In genomic region chrX:119870626-119871131, GRCh38 we compare ENCODE assay signal across 8 cellular contexts. TPM values are rescaled to one million over a fixed set of nuclear protein-coding genes. Genes with fewer than 3 reads are reported as not detected.
DNase-seq lines count a peak whose midpoint lies in the region; ATAC-seq and TF ChIP-seq lines count a peak whose summit lies in the region.

No MANE protein-coding gene starts in this region.

- DNase-seq in ACHN (peak; percentile 5), KBM-7 (peak; percentile 56), endodermal cell (peak; percentile 55), tibial artery (peak in 1 of 2 donors; percentile 20)
- DNase-seq in activated CD4-positive, alpha-beta T cell treated with anti-CD3 and anti-CD28 coated beads, Interleukin-2, amount 10 ng/mL, durations not matched to agents 24 days and 14 days, result peak; percentile 77

- H3K27ac ChIP-seq in endodermal cell (ENCODE audit: low read depth, low read length) (no peak overlapping the region), tibial artery (peak overlapping the region; percentile 89 to 95)

- peaks cover 14% of the 10 kb centered on the region for H3K36me3 Mint-ChIP-seq in activated CD4-positive, alpha-beta T cell treated with anti-CD3 and anti-CD28 coated beads, Interleukin-2, amount 10 ng/mL, durations not matched to agents 24 days and 14 days (ENCODE audit: low read depth)
- peaks cover 2% of the 10 kb centered on the region for H3K36me3 Mint-ChIP-seq in endodermal cell (ENCODE audit: low read depth)

- H3K4me3 ChIP-seq in endodermal cell (ENCODE audit: low read length) (peak overlapping the region; percentile 93), mononuclear cell (ENCODE audit: low read length) (peak overlapping the region; percentile 78), tibial artery (peak overlapping the region; percentile 66 to 70)

- H3K4me1 Mint-ChIP-seq in activated CD4-positive, alpha-beta T cell treated with anti-CD3 and anti-CD28 coated beads, Interleukin-2, amount 10 ng/mL, durations not matched to agents 24 days and 14 days, result peaks cover 5% of the 10 kb centered on the region
- no peaks in the 10 kb centered on the region for H3K4me1 Mint-ChIP-seq in endodermal cell

- TF ChIP-seq CTCF in endodermal cell (conservative IDR thresholded peaks at IDR 0.05), result no peak
- no peak for TF ChIP-seq CTCF in tibial artery (IDR thresholded peaks at IDR 0.05)

- peak overlapping the region; percentile 98 for H3K4me3 Mint-ChIP-seq in activated CD4-positive, alpha-beta T cell treated with anti-CD3 and anti-CD28 coated beads, Interleukin-2, amount 10 ng/mL, durations not matched to agents 24 days and 14 days
- peak overlapping the region; percentile 76 for H3K4me3 Mint-ChIP-seq in endodermal cell

- no peaks in the 10 kb centered on the region for H3K27me3 Mint-ChIP-seq in activated CD4-positive, alpha-beta T cell treated with anti-CD3 and anti-CD28 coated beads, Interleukin-2, amount 10 ng/mL, durations not matched to agents 24 days and 14 days
- H3K27me3 Mint-ChIP-seq in endodermal cell (ENCODE audit: insufficient read depth), result no peaks in the 10 kb centered on the region

- WGBS in endodermal cell (ENCODE audit: insufficient coverage in 1 of 2, insufficient read length in 1 of 2), 2 experiments, result 2 to 3% methylated on average over 6 to 25 of the region's 25 CpGs

- H3K4me1 ChIP-seq in endodermal cell (ENCODE audit: control insufficient read depth, insufficient read depth, low read length) (no peaks in the 10 kb centered on the region), mononuclear cell (ENCODE audit: insufficient read depth, low read length) (peaks cover 26% of the 10 kb centered on the region), tibial artery (peaks cover 0 to 19% (median 6%) of the 10 kb centered on the region in 4 donors)

- H3K27me3 ChIP-seq in endodermal cell (ENCODE audit: control insufficient read depth, insufficient read depth, low read length, poor library complexity, severe bottlenecking) (no peaks in the 10 kb centered on the region), mononuclear cell (ENCODE audit: insufficient read depth, low read length) (no peaks in the 10 kb centered on the region), tibial artery (no peaks in the 10 kb centered on the region)

- H3K36me3 ChIP-seq in endodermal cell (ENCODE audit: control insufficient read depth, insufficient read depth, low read length) (no peaks in the 10 kb centered on the region), tibial artery (no peaks in the 10 kb centered on the region)

- H3K9me3 ChIP-seq in endodermal cell (ENCODE audit: control insufficient read depth, low read length), result no peaks in the 10 kb centered on the region
- no peaks in the 10 kb centered on the region for H3K9me3 ChIP-seq in mononuclear cell (ENCODE audit: low read depth, low read length)
- no peaks in the 10 kb centered on the region for H3K9me3 ChIP-seq in tibial artery

- peak overlapping the region; percentile 99 for H3K27ac Mint-ChIP-seq in activated CD4-positive, alpha-beta T cell treated with anti-CD3 and anti-CD28 coated beads, Interleukin-2, amount 10 ng/mL, durations not matched to agents 24 days and 14 days
- peak overlapping the region; percentile 97 for H3K27ac Mint-ChIP-seq in endodermal cell

- peak overlapping the region; percentile 84 for H3K9ac ChIP-seq in endodermal cell (ENCODE audit: extremely low read depth, low read length, poor library complexity, severe bottlenecking)

- H3K9me3 Mint-ChIP-seq in activated CD4-positive, alpha-beta T cell treated with anti-CD3 and anti-CD28 coated beads, Interleukin-2, amount 10 ng/mL, durations not matched to agents 24 days and 14 days, result no peaks in the 10 kb centered on the region
- H3K9me3 Mint-ChIP-seq in endodermal cell, result peaks cover 44% of the 10 kb centered on the region

- intact Hi-C loops in activated CD4-positive, alpha-beta T cell treated with anti-CD3 and anti-CD28 coated beads, Interleukin-2, amount 10 ng/mL, durations not matched to agents 24 days and 14 days (cut with micrococcal nuclease), result loop anchor here (1.0 to 2.0 kb wide), 6 partner anchors 10 to 178 kb away; partner anchors contain the start of genes NKAP, RPL39 and SEPTIN6
- intact Hi-C loops in tibial artery (cut with DNase I; ENCODE audit: low total_unique reads), result no loop called here

- in situ Hi-C loops in ACHN (cut with HindIII; ENCODE audit: low pct_ligation_motif_present, low pct_unique_long_range_greater_than_20kb, low sequenced_read_pairs) (no loop called here), KBM-7 (cut with MboI; ENCODE audit: low pct_unique_long_range_greater_than_20kb, low sequenced_read_pairs) (no loop called here)

- peak; percentile 19 for ATAC-seq in GM18867 (IDR thresholded peaks at IDR 0.05; ENCODE audit: unreplicated experiment)
- no peak for ATAC-seq in HG03280 (IDR thresholded peaks at IDR 0.05; ENCODE audit: unreplicated experiment)

RNA-seq across cellular contexts. Expression of gene RNF113A, which starts 0.9 kb away (rescaled TPM):
- 25.2 and 26.7 TPM in 2 replicates for total RNA-seq in activated CD4-positive, alpha-beta T cell treated with anti-CD3 and anti-CD28 coated beads, Interleukin-2, amount 10 ng/mL, durations not matched to agents 24 days and 14 days
- total RNA-seq in endodermal cell (1 to 10 TPM; 9.3 to 9.8 TPM), mononuclear cell (25.6 TPM)
- 17.3 TPM for polyA plus RNA-seq in endodermal cell (2013, experiment 1 of 2)
- 14.4 TPM for polyA plus RNA-seq in endodermal cell (2013, experiment 2 of 2)

RNA-seq across cellular contexts. Expression of gene NDUFA1, which starts 1.0 kb away (rescaled TPM):
- total RNA-seq in activated CD4-positive, alpha-beta T cell treated with anti-CD3 and anti-CD28 coated beads, Interleukin-2, amount 10 ng/mL, durations not matched to agents 24 days and 14 days, result 75.1 and 79.0 TPM in 2 replicates
- total RNA-seq in endodermal cell, result 10 to 100 TPM; 63.9 to 87.5 TPM
- 87.2 TPM for polyA plus RNA-seq in endodermal cell (2013, experiment 1 of 2)
- polyA plus RNA-seq in endodermal cell (2013, experiment 2 of 2), result 76.3 TPM
- 41.3 TPM for total RNA-seq in mononuclear cell

RNA-seq across cellular contexts. Expression of gene UPF3B, which starts 17.9 kb away (rescaled TPM):
- total RNA-seq in activated CD4-positive, alpha-beta T cell treated with anti-CD3 and anti-CD28 coated beads, Interleukin-2, amount 10 ng/mL, durations not matched to agents 24 days and 14 days, result 12.4 and 12.6 TPM in 2 replicates
- total RNA-seq in endodermal cell (10 to 100 TPM; 19.0 to 21.9 TPM), mononuclear cell (2.3 TPM)
- polyA plus RNA-seq in endodermal cell (2013, experiment 1 of 2), result 24.3 TPM
- 23.8 TPM for polyA plus RNA-seq in endodermal cell (2013, experiment 2 of 2)

RNA-seq across cellular contexts. Expression of gene AKAP14, which starts 25.0 kb away (rescaled TPM):
- total RNA-seq in activated CD4-positive, alpha-beta T cell treated with anti-CD3 and anti-CD28 coated beads, Interleukin-2, amount 10 ng/mL, durations not matched to agents 24 days and 14 days, result not detected in 2 replicates
- total RNA-seq in endodermal cell (under 1 TPM in 1 of 2 donors, not detected in 1; 0.79 TPM), mononuclear cell (not detected)
- polyA plus RNA-seq in endodermal cell (2013, experiment 1 of 2), result 0.71 TPM
- polyA plus RNA-seq in endodermal cell (2013, experiment 2 of 2), result not detected
